Comparison of ENCODE assay signal across 9 cellular contexts in the genomic region with DNA sequence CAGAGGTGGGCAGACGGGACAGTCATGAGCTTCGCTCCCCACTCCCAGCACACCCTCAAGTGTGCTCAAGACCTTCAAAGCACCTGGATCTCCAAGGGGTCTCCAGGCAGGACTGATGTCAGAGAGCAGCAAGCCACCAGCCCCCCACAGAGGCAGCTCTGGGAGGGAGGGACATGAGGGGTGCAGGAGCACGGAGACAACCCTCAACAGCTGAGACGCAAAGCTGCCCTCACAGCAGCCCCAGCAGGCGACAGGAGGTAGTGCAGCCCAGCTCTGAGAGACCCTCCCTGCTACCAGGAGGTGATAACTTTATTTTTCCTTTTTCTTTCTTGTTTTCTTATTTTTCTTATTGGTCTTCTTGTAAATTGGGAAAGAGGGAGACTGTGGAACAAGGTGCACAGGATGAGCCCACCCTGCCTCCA. TPM values are rescaled to one million over a fixed set of nuclear protein-coding genes. Genes with fewer than 3 reads are reported as not detected.
DNase-seq lines count a peak whose midpoint lies in the region; ATAC-seq and TF ChIP-seq lines count a peak whose summit lies in the region.
"Had no signal": no experiment of that assay in that cellular context is flagged by ENCODE, and none has a peak within 500 bp of the region (broad histone marks: within the 10 kb centered on the region; RNA-seq: fewer than 3 reads in every experiment).

No MANE protein-coding gene starts in this region.

- H3K4me1 ChIP-seq in heart right ventricle (peaks cover 0 to 14% (median 10%) of the 10 kb centered on the region in 9 donors), foreskin keratinocyte (no peaks in the 10 kb centered on the region), tibial artery (peaks cover 0 to 19% (median 7%) of the 10 kb centered on the region in 4 donors)

- no peaks in the 10 kb centered on the region for H3K4me1 Mint-ChIP-seq in CD4-positive, alpha-beta T cell (ENCODE audit: low read depth)

- 90 to 92% methylated on average over 5 of the region's 5 CpGs for WGBS in heart right ventricle, 2 donors

- H3K9me3 ChIP-seq in heart right ventricle (peaks cover 0 to 15% (median 0%) of the 10 kb centered on the region in 11 donors), tibial artery (peaks cover 0 to 6% (median 5%) of the 10 kb centered on the region in 3 donors)
- no peaks in the 10 kb centered on the region for H3K9me3 ChIP-seq in CD4-positive, alpha-beta T cell (ENCODE audit: control insufficient read depth, low read length)

- peak in 1 of 2 donors; percentile 16 for DNase-seq in heart right ventricle
- no peak for DNase-seq in Right ventricle myocardium superior
- DNase-seq in SK-MEL-5 (ENCODE audit: low read depth, low spot score) = peak; percentile 30
- no peak for DNase-seq in foreskin keratinocyte
- DNase-seq in tibial artery = no peak
- no peak for DNase-seq in CD4-positive, alpha-beta T cell
- no peak for DNase-seq in NCI-H2107 treated with DMSO at 0.1 percent for 48 hours (lab: John Stamatoyannopoulos, UW; ENCODE audit: unreplicated experiment)
- DNase-seq: activated CD4-positive, alpha-beta T cell treated with anti-CD3 and anti-CD28 coated beads for 1 hour had no signal

- H3K36me3 Mint-ChIP-seq in CD4-positive, alpha-beta T cell (ENCODE audit: low read depth) = peaks cover 30% of the 10 kb centered on the region

- intact Hi-C loops in heart right ventricle (cut with DNase I) (loop anchor here in 2 of 10 donors (1.0 to 2.0 kb wide), 2 partner anchors 54 to 56 kb away; no protein-coding TSS in a partner anchor), Right ventricle myocardium superior (cut with DNase I) (no loop called here), tibial artery (cut with DNase I; ENCODE audit: low total_unique reads) (no loop called here)
- intact Hi-C loops in CD4-positive, alpha-beta T cell (cut with DNase I, micrococcal nuclease) = no loop called here

- H3K4me3 Mint-ChIP-seq in CD4-positive, alpha-beta T cell = no peak overlapping the region

- CTCF ChIA-PET in CD4-positive, alpha-beta T cell (lab: Charles Lee) = interaction anchor here (4.3 kb wide), 1 partner anchor 57 kb away, joined by 49 read pairs; no protein-coding TSS in a partner anchor

- H3K27me3 Mint-ChIP-seq in CD4-positive, alpha-beta T cell = no peaks in the 10 kb centered on the region

- no peak overlapping the region for H3K27ac Mint-ChIP-seq in CD4-positive, alpha-beta T cell

- POLR2A ChIA-PET in CD4-positive, alpha-beta T cell (lab: Charles Lee) = interaction anchor here (1.0 to 1.1 kb wide), 2 partner anchors 18 to 55 kb away, joined by 3 to 5 read pairs; a partner anchor contains a TSS

- H3K27ac ChIP-seq in heart right ventricle (no peak overlapping the region), foreskin keratinocyte (no peak overlapping the region), tibial artery (no peak overlapping the region)
- H3K27ac ChIP-seq in CD4-positive, alpha-beta T cell (ENCODE audit: low read depth, low read length) = no peak overlapping the region

- TF ChIP-seq CTCF in heart right ventricle (IDR thresholded peaks at IDR 0.05) = peak in 7 of 9 donors; percentile 9 to 54 (median 34)
- TF ChIP-seq CTCF in foreskin keratinocyte (conservative IDR thresholded peaks at IDR 0.05) = peak; percentile 63
- TF ChIP-seq CTCF in tibial artery (IDR thresholded peaks at IDR 0.05) = peak; percentile 21 to 25
- no peak for TF ChIP-seq CTCF in CD4-positive, alpha-beta T cell (IDR thresholded peaks at IDR 0.05)

- H3K27me3 ChIP-seq in heart right ventricle (no peaks in the 10 kb centered on the region), foreskin keratinocyte (no peaks in the 10 kb centered on the region), tibial artery (no peaks in the 10 kb centered on the region)
- H3K27me3 ChIP-seq in CD4-positive, alpha-beta T cell (ENCODE audit: control insufficient read depth, insufficient read depth, low read length) = no peaks in the 10 kb centered on the region

- in situ Hi-C loops in SK-MEL-5 (cut with HindIII; ENCODE audit: low pct_unique_long_range_greater_than_20kb, low sequenced_read_pairs) = no loop called here

- no peaks in the 10 kb centered on the region for H3K9me3 Mint-ChIP-seq in CD4-positive, alpha-beta T cell

- H3K4me3 ChIP-seq in heart right ventricle (no peak overlapping the region), tibial artery (no peak overlapping the region)

- H3K36me3 ChIP-seq in heart right ventricle (peaks cover 0 to 63% (median 48%) of the 10 kb centered on the region in 9 donors), tibial artery (peaks cover 30 to 64% (median 54%) of the 10 kb centered on the region in 3 donors)

- ATAC-seq in heart right ventricle = no peak
- no peak for ATAC-seq in Right ventricle myocardium superior (ENCODE audit: poor library complexity)
- ATAC-seq in foreskin keratinocyte = peak; percentile 27
- no peak for ATAC-seq in HG03432 (IDR thresholded peaks at IDR 0.05; ENCODE audit: unreplicated experiment)
- no peak for ATAC-seq in CD4-positive, alpha-beta T cell (ENCODE audit: poor library complexity)

RNA-seq across cellular contexts. Expression of a gene that starts 17.9 kb away (rescaled TPM):
- total RNA-seq in heart right ventricle (10 to 100 TPM; 43.3 to 69.6 (median 50.8) TPM), Right ventricle myocardium superior (60.7 TPM), foreskin keratinocyte (110 and 114 TPM in 2 replicates)
- polyA plus RNA-seq in heart right ventricle (100 to 1,000 TPM in 1 of 2 donors, 10 to 100 TPM in 1; 78.6 to 203 TPM), foreskin keratinocyte (182 and 190 TPM in 2 replicates)
- 94.9 and 111 TPM in 2 replicates for total RNA-seq in SK-MEL-5 (2014; rRNA removed; shearing (Covaris generic))
- 178 and 225 TPM in 2 replicates for polyA plus RNA-seq in SK-MEL-5 (2015; cell fraction: cytosol; rRNA removed)
- polyA plus RNA-seq in SK-MEL-5 (2015; cell fraction: nucleus; rRNA removed) = 60.4 and 92.1 TPM in 2 replicates
- 100 to 1,000 TPM; 111 to 124 TPM for total RNA-seq in CD4-positive, alpha-beta T cell

RNA-seq across cellular contexts. Expression of a gene that starts 24.7 kb away (rescaled TPM):
- total RNA-seq in heart right ventricle = 100 to 1,000 TPM in 9 of 10 donors, 10 to 100 TPM in 1; 98.1 to 152 (median 141) TPM
- polyA plus RNA-seq in heart right ventricle = 100 to 1,000 TPM in 1 of 2 donors, 10 to 100 TPM in 1; 95.7 to 112 TPM
- total RNA-seq in Right ventricle myocardium superior = 120 TPM
- 108 and 119 TPM in 2 replicates for total RNA-seq in SK-MEL-5 (2014; rRNA removed; shearing (Covaris generic))
- polyA plus RNA-seq in SK-MEL-5 (2015; cell fraction: cytosol; rRNA removed) = 154 and 163 TPM in 2 replicates
- polyA plus RNA-seq in SK-MEL-5 (2015; cell fraction: nucleus; rRNA removed) = 363 and 380 TPM in 2 replicates
- total RNA-seq in foreskin keratinocyte = 147 and 156 TPM in 2 replicates
- polyA plus RNA-seq in foreskin keratinocyte = 113 and 123 TPM in 2 replicates
- total RNA-seq in CD4-positive, alpha-beta T cell = 10 to 100 TPM; 58.8 to 66.5 TPM

RNA-seq across cellular contexts. Expression of a gene that starts 30.0 kb away (rescaled TPM):
- 1 to 10 TPM; 4.3 to 9.2 (median 6.9) TPM for total RNA-seq in heart right ventricle
- 1 to 10 TPM; 1.8 to 5.9 TPM for polyA plus RNA-seq in heart right ventricle
- total RNA-seq in Right ventricle myocardium superior = 5.0 TPM
- total RNA-seq in SK-MEL-5 (2014; rRNA removed; shearing (Covaris generic)) = 5.2 and 5.4 TPM in 2 replicates
- 9.5 and 10.8 TPM in 2 replicates for polyA plus RNA-seq in SK-MEL-5 (2015; cell fraction: cytosol; rRNA removed)
- polyA plus RNA-seq in SK-MEL-5 (2015; cell fraction: nucleus; rRNA removed) = 3.6 and 4.9 TPM in 2 replicates
- total RNA-seq in foreskin keratinocyte = 2.3 TPM in 2 replicates
- polyA plus RNA-seq in foreskin keratinocyte = 1.8 and 1.9 TPM in 2 replicates
- total RNA-seq in CD4-positive, alpha-beta T cell = 1 to 10 TPM; 2.9 to 3.0 TPM

RNA-seq across cellular contexts. Expression of a gene that starts 46.8 kb away (rescaled TPM):
- total RNA-seq in heart right ventricle (100 to 1,000 TPM; 159 to 295 (median 195) TPM), Right ventricle myocardium superior (215 TPM), foreskin keratinocyte (0.63 and 1.2 TPM in 2 replicates)
- polyA plus RNA-seq in heart right ventricle (100 to 1,000 TPM in 1 of 2 donors, 10 to 100 TPM in 1; 74.6 to 220 TPM), foreskin keratinocyte (0.43 and 1.1 TPM in 2 replicates)
- total RNA-seq in SK-MEL-5 (2014; rRNA removed; shearing (Covaris generic)) = 4.2 and 8.9 TPM in 2 replicates
- 19.0 and 20.3 TPM in 2 replicates for polyA plus RNA-seq in SK-MEL-5 (2015; cell fraction: cytosol; rRNA removed)
- polyA plus RNA-seq in SK-MEL-5 (2015; cell fraction: nucleus; rRNA removed) = 40.4 and 47.7 TPM in 2 replicates
- total RNA-seq in CD4-positive, alpha-beta T cell = 1 to 10 TPM; 2.0 to 2.7 TPM
